ENCODE assay signal across 24 cellular contexts in genomic region chr18:2908946-2909335, GRCh38.
A peak's percentile ranks its signal among the peaks of the same experiment; 100 is the strongest.
DNase-seq lines count a peak whose midpoint lies in the region; ATAC-seq and TF ChIP-seq lines count a peak whose summit lies in the region.
"Had no signal": no experiment of that assay in that cellular context is flagged by ENCODE, and none has a peak within 500 bp of the region (broad histone marks: within the 10 kb centered on the region; RNA-seq: fewer than 3 reads in every experiment).

No MANE protein-coding gene starts in this region.

- no peaks in the 10 kb centered on the region for H3K4me1 ChIP-seq in endodermal cell (ENCODE audit: control insufficient read depth, insufficient read depth, low read length)

- H3K27me3 Mint-ChIP-seq in activated naive CD4-positive, alpha-beta T cell treated with anti-CD3 and anti-CD28 coated beads, Interleukin-2, amount 10 ng/mL, durations not matched to agents 7 days and 5 days = no peaks in the 10 kb centered on the region
- no peaks in the 10 kb centered on the region for H3K27me3 Mint-ChIP-seq in activated naive CD4-positive, alpha-beta T cell treated with anti-CD3 and anti-CD28 coated beads for 36 hours (ENCODE audit: low read depth)
- H3K27me3 Mint-ChIP-seq in activated CD4-positive, alpha-beta memory T cell treated with anti-CD3 and anti-CD28 coated beads for 36 hours = no peaks in the 10 kb centered on the region
- peaks cover 8% of the 10 kb centered on the region for H3K27me3 Mint-ChIP-seq in endodermal cell (ENCODE audit: insufficient read depth)
- H3K27me3 Mint-ChIP-seq: effector memory CD8-positive, alpha-beta T cell had no signal

- H3K27ac ChIP-seq in endodermal cell (ENCODE audit: low read depth, low read length) = no peak overlapping the region
- H3K27ac ChIP-seq: esophagus squamous epithelium, GM23248, HL-60, neutrophil had no signal

- H3K4me1 Mint-ChIP-seq in activated naive CD4-positive, alpha-beta T cell treated with anti-CD3 and anti-CD28 coated beads, Interleukin-2, amount 10 ng/mL, durations not matched to agents 7 days and 5 days = peaks cover 33% of the 10 kb centered on the region
- peaks cover 12% of the 10 kb centered on the region for H3K4me1 Mint-ChIP-seq in activated naive CD4-positive, alpha-beta T cell treated with anti-CD3 and anti-CD28 coated beads for 36 hours (ENCODE audit: low read depth)
- H3K4me1 Mint-ChIP-seq in activated CD4-positive, alpha-beta memory T cell treated with anti-CD3 and anti-CD28 coated beads for 36 hours (ENCODE audit: low read depth) = peaks cover 15% of the 10 kb centered on the region
- peaks cover 6% of the 10 kb centered on the region for H3K4me1 Mint-ChIP-seq in endodermal cell
- peaks cover 22% of the 10 kb centered on the region for H3K4me1 Mint-ChIP-seq in stimulated activated effector memory CD8-positive, alpha-beta T cell treated with anti-CD3 and anti-CD28 coated beads, Interleukin-12 subunit alpha, Interleukin-12 subunit beta, amount 100 ng/mL, for 72 hours

- POLR2A ChIA-PET in activated CD4-positive, alpha-beta memory T cell treated with anti-CD3 and anti-CD28 coated beads for 36 hours (lab: Charles Lee) = interaction anchor here (1.2 kb wide), 1 partner anchor 8 kb away, joined by 3 read pairs; no protein-coding TSS in a partner anchor

- intact Hi-C loops in activated naive CD4-positive, alpha-beta T cell treated with anti-CD3 and anti-CD28 coated beads for 36 hours (cut with micrococcal nuclease) = loop anchor here (5.0 kb wide), 1 partner anchor 252 kb away; the partner anchor contains the start of gene SMCHD1
- intact Hi-C loops in activated CD4-positive, alpha-beta memory T cell treated with anti-CD3 and anti-CD28 coated beads for 36 hours (cut with micrococcal nuclease) = no loop called here

- no peak for ATAC-seq in stimulated activated effector memory CD8-positive, alpha-beta T cell treated with anti-CD3 and anti-CD28 coated beads, Interleukin-12 subunit alpha, Interleukin-12 subunit beta, amount 100 ng/mL, for 72 hours
- ATAC-seq: effector memory CD8-positive, alpha-beta T cell; WTC11 had no signal

- DNase-seq in activated naive CD4-positive, alpha-beta T cell treated with anti-CD3 and anti-CD28 coated beads, Interleukin-2, amount 10 ng/mL, durations not matched to agents 7 days and 5 days = no peak
- DNase-seq in activated naive CD4-positive, alpha-beta T cell treated with anti-CD3 and anti-CD28 coated beads for 36 hours = no peak
- DNase-seq in activated CD4-positive, alpha-beta memory T cell treated with anti-CD3 and anti-CD28 coated beads for 36 hours = peak; percentile 7
- DNase-seq in endodermal cell = peak; percentile 34
- no peak for DNase-seq in stimulated activated effector memory CD8-positive, alpha-beta T cell treated with anti-CD3 and anti-CD28 coated beads, Interleukin-12 subunit alpha, Interleukin-12 subunit beta, amount 100 ng/mL, for 72 hours (ENCODE audit: low spot score in 2 of 2)
- DNase-seq in stimulated activated CD4-positive, alpha-beta T cell treated with anti-CD3 and anti-CD28 coated beads, Interleukin-2, amount 100 ng/mL, for 24 hours = no peak
- DNase-seq in retina = no peak
- no peak for DNase-seq in NCI-H2107 (lab: John Stamatoyannopoulos, UW)
- DNase-seq: activated CD4-positive, alpha-beta T cell treated with anti-CD3 and anti-CD28 coated beads, Interleukin-2, amount 50 U/mL, for 4 hours; anterior cingulate cortex; C1 segment of cervical spinal cord; cerebellar nuclear complex; effector memory CD8-positive, alpha-beta T cell; esophagus squamous epithelium; GF-D8; GM23248; IMR-90; NCI-H510A; stimulated activated CD4-positive, alpha-beta T cell treated with anti-CD3 and anti-CD28 coated beads, Interleukin-12 subunit alpha, Interleukin-12 subunit beta, amount 100 ng/mL, for 4 hours had no signal

- TF ChIP-seq CTCF in endodermal cell (conservative IDR thresholded peaks at IDR 0.05) = no peak

- H3K27ac Mint-ChIP-seq in activated naive CD4-positive, alpha-beta T cell treated with anti-CD3 and anti-CD28 coated beads, Interleukin-2, amount 10 ng/mL, durations not matched to agents 7 days and 5 days = peak overlapping the region; percentile 63
- H3K27ac Mint-ChIP-seq in activated naive CD4-positive, alpha-beta T cell treated with anti-CD3 and anti-CD28 coated beads for 36 hours = no peak overlapping the region
- H3K27ac Mint-ChIP-seq in activated CD4-positive, alpha-beta memory T cell treated with anti-CD3 and anti-CD28 coated beads for 36 hours = peak overlapping the region; percentile 43
- H3K27ac Mint-ChIP-seq in endodermal cell = no peak overlapping the region
- peak overlapping the region; percentile 58 for H3K27ac Mint-ChIP-seq in stimulated activated effector memory CD8-positive, alpha-beta T cell treated with anti-CD3 and anti-CD28 coated beads, Interleukin-12 subunit alpha, Interleukin-12 subunit beta, amount 100 ng/mL, for 72 hours
- H3K27ac Mint-ChIP-seq: WTC11 had no signal

- peaks cover 30% of the 10 kb centered on the region for H3K27me3 ChIP-seq in endodermal cell (ENCODE audit: control insufficient read depth, insufficient read depth, low read length, poor library complexity, severe bottlenecking)

- H3K9ac ChIP-seq in endodermal cell (ENCODE audit: extremely low read depth, low read length, poor library complexity, severe bottlenecking) = no peak overlapping the region
- H3K9ac ChIP-seq: GM23248 had no signal

- H3K36me3 ChIP-seq in endodermal cell (ENCODE audit: control insufficient read depth, insufficient read depth, low read length) = peaks cover 44% of the 10 kb centered on the region

- H3K4me3 ChIP-seq in endodermal cell (ENCODE audit: low read length) = no peak overlapping the region
- H3K4me3 ChIP-seq: esophagus squamous epithelium, GM23248 had no signal

- H3K36me3 Mint-ChIP-seq in activated naive CD4-positive, alpha-beta T cell treated with anti-CD3 and anti-CD28 coated beads, Interleukin-2, amount 10 ng/mL, durations not matched to agents 7 days and 5 days = peaks cover 47% of the 10 kb centered on the region
- H3K36me3 Mint-ChIP-seq in activated naive CD4-positive, alpha-beta T cell treated with anti-CD3 and anti-CD28 coated beads for 36 hours (ENCODE audit: low read depth) = peaks cover 11% of the 10 kb centered on the region
- peaks cover 17% of the 10 kb centered on the region for H3K36me3 Mint-ChIP-seq in activated CD4-positive, alpha-beta memory T cell treated with anti-CD3 and anti-CD28 coated beads for 36 hours
- peaks cover 49% of the 10 kb centered on the region for H3K36me3 Mint-ChIP-seq in endodermal cell (ENCODE audit: low read depth)
- peaks cover 59% of the 10 kb centered on the region for H3K36me3 Mint-ChIP-seq in stimulated activated effector memory CD8-positive, alpha-beta T cell treated with anti-CD3 and anti-CD28 coated beads, Interleukin-12 subunit alpha, Interleukin-12 subunit beta, amount 100 ng/mL, for 72 hours

- WGBS in endodermal cell (ENCODE audit: insufficient coverage in 1 of 2, insufficient read length in 1 of 2), 2 experiments = 86 to 95% methylated on average over 1 to 2 of the region's 2 CpGs

- no peaks in the 10 kb centered on the region for H3K9me3 Mint-ChIP-seq in activated naive CD4-positive, alpha-beta T cell treated with anti-CD3 and anti-CD28 coated beads, Interleukin-2, amount 10 ng/mL, durations not matched to agents 7 days and 5 days
- H3K9me3 Mint-ChIP-seq in activated naive CD4-positive, alpha-beta T cell treated with anti-CD3 and anti-CD28 coated beads for 36 hours = no peaks in the 10 kb centered on the region
- no peaks in the 10 kb centered on the region for H3K9me3 Mint-ChIP-seq in activated CD4-positive, alpha-beta memory T cell treated with anti-CD3 and anti-CD28 coated beads for 36 hours
- no peaks in the 10 kb centered on the region for H3K9me3 Mint-ChIP-seq in endodermal cell
- H3K9me3 Mint-ChIP-seq in stimulated activated effector memory CD8-positive, alpha-beta T cell treated with anti-CD3 and anti-CD28 coated beads, Interleukin-12 subunit alpha, Interleukin-12 subunit beta, amount 100 ng/mL, for 72 hours = no peaks in the 10 kb centered on the region
- H3K9me3 Mint-ChIP-seq: activated T-helper 2 cell treated with anti-CD3 and anti-CD28 coated beads, Interferon-gamma antibody, Interleukin-2, Interleukin-4, amounts not matched to agents 10 μg/mL and 5 μg/mL and 100 μg/mL, durations not matched to agents 14 hours and 24 hours and 36 hours; effector memory CD8-positive, alpha-beta T cell; T-helper 2 cell treated with Interferon-gamma antibody and Interleukin-4, amounts not matched to agents 5 μg/mL and 100 μg/mL, for 36 hours; WTC11 had no signal

- peak overlapping the region; percentile 31 for H3K4me3 Mint-ChIP-seq in activated naive CD4-positive, alpha-beta T cell treated with anti-CD3 and anti-CD28 coated beads, Interleukin-2, amount 10 ng/mL, durations not matched to agents 7 days and 5 days
- no peak overlapping the region for H3K4me3 Mint-ChIP-seq in activated naive CD4-positive, alpha-beta T cell treated with anti-CD3 and anti-CD28 coated beads for 36 hours
- H3K4me3 Mint-ChIP-seq in activated CD4-positive, alpha-beta memory T cell treated with anti-CD3 and anti-CD28 coated beads for 36 hours = no peak overlapping the region
- H3K4me3 Mint-ChIP-seq in endodermal cell = no peak overlapping the region
- no peak overlapping the region for H3K4me3 Mint-ChIP-seq in stimulated activated effector memory CD8-positive, alpha-beta T cell treated with anti-CD3 and anti-CD28 coated beads, Interleukin-12 subunit alpha, Interleukin-12 subunit beta, amount 100 ng/mL, for 72 hours

- H3K9me3 ChIP-seq in endodermal cell (ENCODE audit: control insufficient read depth, low read length) = no peaks in the 10 kb centered on the region
- H3K9me3 ChIP-seq: esophagus squamous epithelium, neutrophil had no signal

- CTCF ChIA-PET in activated naive CD4-positive, alpha-beta T cell treated with anti-CD3 and anti-CD28 coated beads, Interleukin-2, amount 10 ng/mL, durations not matched to agents 7 days and 5 days (lab: Charles Lee) = no interaction called here
- CTCF ChIA-PET in activated naive CD4-positive, alpha-beta T cell treated with anti-CD3 and anti-CD28 coated beads for 36 hours (lab: Charles Lee) = interaction anchor here (0.9 kb wide), 1 partner anchor 14 kb away, joined by 3 read pairs; no protein-coding TSS in a partner anchor
- CTCF ChIA-PET in activated CD4-positive, alpha-beta memory T cell treated with anti-CD3 and anti-CD28 coated beads for 36 hours (lab: Charles Lee) = interaction anchor here (1.1 kb wide), 1 partner anchor 220 kb away, joined by 3 read pairs; no protein-coding TSS in a partner anchor

Comparison
In these comparisons a context has a peak if more than half of its experiments do, and no peak if none do; other contexts are left out.
1. H3K27ac Mint-ChIP-seq: peak in activated naive CD4-positive, alpha-beta T cell treated with anti-CD3 and anti-CD28 coated beads, Interleukin-2, amount 10 ng/mL, durations not matched to agents 7 days and 5 days (single experiment), activated CD4-positive, alpha-beta memory T cell treated with anti-CD3 and anti-CD28 coated beads for 36 hours (single experiment) and stimulated activated effector memory CD8-positive, alpha-beta T cell treated with anti-CD3 and anti-CD28 coated beads, Interleukin-12 subunit alpha, Interleukin-12 subunit beta, amount 100 ng/mL, for 72 hours (single experiment); none in activated naive CD4-positive, alpha-beta T cell treated with anti-CD3 and anti-CD28 coated beads for 36 hours (single experiment) and endodermal cell (single experiment).
2. DNase-seq: peak in activated CD4-positive, alpha-beta memory T cell treated with anti-CD3 and anti-CD28 coated beads for 36 hours (single experiment) and endodermal cell (single experiment); none in activated naive CD4-positive, alpha-beta T cell treated with anti-CD3 and anti-CD28 coated beads, Interleukin-2, amount 10 ng/mL, durations not matched to agents 7 days and 5 days (single experiment), activated naive CD4-positive, alpha-beta T cell treated with anti-CD3 and anti-CD28 coated beads for 36 hours (single experiment), stimulated activated effector memory CD8-positive, alpha-beta T cell treated with anti-CD3 and anti-CD28 coated beads, Interleukin-12 subunit alpha, Interleukin-12 subunit beta, amount 100 ng/mL, for 72 hours (0 of 2), stimulated activated CD4-positive, alpha-beta T cell treated with anti-CD3 and anti-CD28 coated beads, Interleukin-2, amount 100 ng/mL, for 24 hours (0 of 2), retina (single experiment) and NCI-H2107 (single experiment).